7 cellular contexts compared by ENCODE assay signal in genomic region chr12:80472912-80473500, GRCh38. TPM values are rescaled to one million over a fixed set of nuclear protein-coding genes. Genes with fewer than 3 reads are reported as not detected.
DNase-seq lines count a peak whose midpoint lies in the region; ATAC-seq and TF ChIP-seq lines count a peak whose summit lies in the region.

No MANE protein-coding gene starts in this region.

- no peaks in the 10 kb centered on the region for H3K36me3 ChIP-seq in lung (ENCODE audit: control insufficient read depth in 2 of 2, insufficient read depth in 2 of 2, low read length in 2 of 2)

- H3K27ac ChIP-seq in lung (ENCODE audit: low read depth in 1 of 2, low read length in 1 of 2), result no peak overlapping the region

- no peaks in the 10 kb centered on the region for H3K4me1 ChIP-seq in lung (ENCODE audit: control insufficient read depth in 2 of 2, insufficient read depth in 2 of 2, low read length in 2 of 2)

- peak; percentile 57 for TF ChIP-seq CTCF in GM13977 (IDR thresholded peaks at IDR 0.05; ENCODE audit: extremely low read depth, insufficient read depth, missing control alignments)
- TF ChIP-seq CTCF in lung (IDR thresholded peaks at IDR 0.05; ENCODE audit: control extremely low read depth, extremely low read depth), result no peak

- peak; percentile 69 for ATAC-seq in HG02870 (IDR thresholded peaks at IDR 0.05; ENCODE audit: unreplicated experiment)
- peak; percentile 34 for ATAC-seq in lung (ENCODE audit: insufficient read depth, low FRiP score)
- ATAC-seq in HG03097 (IDR thresholded peaks at IDR 0.05; ENCODE audit: low FRiP score, unreplicated experiment), result no peak

- in situ Hi-C loops in GM13977 (cut with MboI; ENCODE audit: low pct_unique_long_range_greater_than_20kb, low sequenced_read_pairs, unreplicated experiment), result no loop called here

- DNase-seq in GM13977 (ENCODE audit: low spot score) (peak; percentile 26), NCI-H446 treated with DMSO at 0.1 percent for 48 hours (lab: John Stamatoyannopoulos, UW) (peak; percentile 30), brain pericyte (ENCODE audit: low read depth, low spot score) (peak; percentile 40), lung (ENCODE audit: low spot score) (no peak), HPDE6-E6E7 (ENCODE audit: extremely low spot score) (no peak)

- no peak overlapping the region for H3K4me3 ChIP-seq in lung

- H3K27me3 ChIP-seq in lung (ENCODE audit: control insufficient read depth, insufficient read depth), result no peaks in the 10 kb centered on the region

- WGBS in lung, 2 donors, result 10% methylated on average over 4 of the region's 4 CpGs

- H3K9me3 ChIP-seq in lung (ENCODE audit: control insufficient read depth in 2 of 2, insufficient read depth in 1 of 2, low read length in 1 of 2), result no peaks in the 10 kb centered on the region

RNA-seq across cellular contexts. Expression of gene PTPRQ, which starts 29.0 kb away (rescaled TPM):
- 10 to 100 TPM in 1 of 2 donors, under 1 TPM in 1; 0.95 to 11.7 TPM for total RNA-seq in lung
- polyA plus RNA-seq in lung, result 1 to 10 TPM in 1 of 2 donors, under 1 TPM in 1; 0.26 to 1.8 TPM

Comparison
In these comparisons a context has a peak if more than half of its experiments do, and no peak if none do; other contexts are left out.
1. DNase-seq: peak in GM13977 (single experiment), NCI-H446 treated with DMSO at 0.1 percent for 48 hours (single experiment) and brain pericyte (single experiment); none in lung (single experiment) and HPDE6-E6E7 (single experiment).